ENCODE assay signal across 21 cellular contexts in genomic region chr17:78892520-78892919, GRCh38. TPM values are rescaled to one million over a fixed set of nuclear protein-coding genes. Genes with fewer than 3 reads are reported as not detected.
DNase-seq lines count a peak whose midpoint lies in the region; ATAC-seq and TF ChIP-seq lines count a peak whose summit lies in the region.
"Had no signal": no experiment of that assay in that cellular context is flagged by ENCODE, and none has a peak within 500 bp of the region (broad histone marks: within the 10 kb centered on the region; RNA-seq: fewer than 3 reads in every experiment).

No MANE protein-coding gene starts in this region.

- H3K4me2 ChIP-seq in OCI-LY3 (ENCODE audit: low read length), result peak overlapping the region; percentile 66

- H3K4me1 Mint-ChIP-seq in CD14-positive monocyte, result peaks cover 88% of the 10 kb centered on the region
- peaks cover 56% of the 10 kb centered on the region for H3K4me1 Mint-ChIP-seq in stimulated activated memory B cell treated with anti-CD40 and anti-IgM and Interleukin-4, amounts not matched to agents 10 μg/mL and 1 μg/mL and 100 μg/mL, for 72 hours
- peaks cover 37 to 40% (median 37%) of the 10 kb centered on the region in 3 donors for H3K4me1 Mint-ChIP-seq in T-cell

- H3K36me3 Mint-ChIP-seq in CD14-positive monocyte (peaks cover 53 to 54% of the 10 kb centered on the region in 2 donors), T-cell (no peaks in the 10 kb centered on the region)
- H3K36me3 Mint-ChIP-seq in stimulated activated memory B cell treated with anti-CD40 and anti-IgM and Interleukin-4, amounts not matched to agents 10 μg/mL and 1 μg/mL and 100 μg/mL, for 72 hours, result no peaks in the 10 kb centered on the region

- peaks cover 50% of the 10 kb centered on the region for H3K4me1 ChIP-seq in OCI-LY3 (ENCODE audit: low read length)
- H3K4me1 ChIP-seq: HAP-1 had no signal

- CTCF ChIA-PET in T-cell (lab: Charles Lee), result no interaction called here

- no peaks in the 10 kb centered on the region for H3K27me3 ChIP-seq in OCI-LY3 (ENCODE audit: low read depth, low read length)
- no peaks in the 10 kb centered on the region for H3K27me3 ChIP-seq in layer of hippocampus (ENCODE audit: control insufficient read depth, insufficient read depth, low read length)
- H3K27me3 ChIP-seq: Peyer's patch had no signal

- DNase-seq in CD14-positive monocyte (ENCODE audit: low spot score), result no peak
- no peak for DNase-seq in NCI-H510A (lab: John Stamatoyannopoulos, UW)
- no peak for DNase-seq in T-cell
- DNase-seq in SHP77 (lab: John Stamatoyannopoulos, UW), result no peak
- DNase-seq: activated CD4-positive, alpha-beta T cell treated with anti-CD3 and anti-CD28 coated beads for 36 hours; activated T-cell treated with anti-CD3 and anti-CD28 coated beads, Interleukin-2, amount 50 U/mL, for 4 hours; AML-193; IMR-90; NCI-H1105; NCI-H446 treated with DMSO at 0.1 percent for 48 hours; nephron progenitor cell; Peyer's patch; stimulated activated naive CD4-positive, alpha-beta T cell had no signal

- H4K20me1 ChIP-seq in OCI-LY3 (ENCODE audit: insufficient read depth, low read length), result no peaks in the 10 kb centered on the region

- POLR2A ChIA-PET in T-cell (lab: Charles Lee), result no interaction called here

- H3K9ac ChIP-seq in OCI-LY3 (ENCODE audit: low read length), result peak overlapping the region; percentile 35; the same call in 1 of the 2 replicates

- no peak for ATAC-seq in stimulated activated memory B cell treated with anti-CD40 and anti-IgM and Interleukin-4, amounts not matched to agents 10 μg/mL and 1 μg/mL and 100 μg/mL, for 72 hours
- ATAC-seq in GM18907 (IDR thresholded peaks at IDR 0.05; ENCODE audit: unreplicated experiment) (no peak), T-cell (replicated peaks in 1 of 4) (no peak)
- ATAC-seq: activated CD4-positive, alpha-beta T cell treated with anti-CD3 and anti-CD28 coated beads for 36 hours; activated T-cell treated with anti-CD3 and anti-CD28 coated beads, Interleukin-2, amount 50 U/mL, for 4 hours; left lobe of liver had no signal

- H3K27ac ChIP-seq in OCI-LY3 (ENCODE audit: low read length), result peak overlapping the region; percentile 41; the same call in 1 of the 2 replicates
- H3K27ac ChIP-seq in layer of hippocampus (ENCODE audit: low read depth, low read length), result peak overlapping the region; percentile 97
- H3K27ac ChIP-seq: epithelial cell of prostate had no signal

- TF ChIP-seq CTCF in CD14-positive monocyte (IDR thresholded peaks at IDR 0.05) (no peak), OCI-LY3 (IDR thresholded peaks at IDR 0.05; ENCODE audit: low read depth, low read length) (no peak)

- H3K36me3 ChIP-seq in OCI-LY3 (replicated peaks; ENCODE audit: low read depth, low read length), result no peaks in the 10 kb centered on the region
- H3K36me3 ChIP-seq: HAP-1, Peyer's patch had no signal

- H3K9me3 ChIP-seq in OCI-LY3 (ENCODE audit: insufficient read depth, low read length), result no peaks in the 10 kb centered on the region
- H3K9me3 ChIP-seq: HAP-1, Peyer's patch had no signal

- H3K27ac Mint-ChIP-seq in CD14-positive monocyte (peak overlapping the region; percentile 91 to 99 (median 98)), T-cell (peak overlapping the region in 1 of 2 donors; percentile 34)
- peak overlapping the region; percentile 36 for H3K27ac Mint-ChIP-seq in stimulated activated memory B cell treated with anti-CD40 and anti-IgM and Interleukin-4, amounts not matched to agents 10 μg/mL and 1 μg/mL and 100 μg/mL, for 72 hours
- H3K27ac Mint-ChIP-seq: T-helper 1 cell treated with Interleukin-12 subunit alpha and Interleukin-12 subunit beta and Interleukin-4 antibody, amounts not matched to agents 30 μg/mL and 1 μg/mL, for 36 hours had no signal

- no peaks in the 10 kb centered on the region for H3K79me2 ChIP-seq in OCI-LY3 (ENCODE audit: low read length)

- H3K9me3 Mint-ChIP-seq in CD14-positive monocyte (peaks cover 0 to 3% (median 0%) of the 10 kb centered on the region in 7 donors), T-cell (no peaks in the 10 kb centered on the region)
- H3K9me3 Mint-ChIP-seq in stimulated activated memory B cell treated with anti-CD40 and anti-IgM and Interleukin-4, amounts not matched to agents 10 μg/mL and 1 μg/mL and 100 μg/mL, for 72 hours, result no peaks in the 10 kb centered on the region
- H3K9me3 Mint-ChIP-seq: activated T-cell treated with anti-CD3 and anti-CD28 coated beads, Interleukin-2, amount 50 U/mL, for 4 hours; nephron progenitor cell; T-helper 1 cell treated with Interleukin-12 subunit alpha and Interleukin-12 subunit beta and Interleukin-4 antibody, amounts not matched to agents 30 μg/mL and 1 μg/mL, for 36 hours had no signal

- no peak overlapping the region for H3K4me3 ChIP-seq in OCI-LY3 (ENCODE audit: low read length)
- H3K4me3 ChIP-seq: HAP-1, Peyer's patch had no signal

- peak overlapping the region in 1 of 2 donors; percentile 49 for H3K4me3 Mint-ChIP-seq in CD14-positive monocyte
- no peak overlapping the region for H3K4me3 Mint-ChIP-seq in stimulated activated memory B cell treated with anti-CD40 and anti-IgM and Interleukin-4, amounts not matched to agents 10 μg/mL and 1 μg/mL and 100 μg/mL, for 72 hours
- H3K4me3 Mint-ChIP-seq in T-cell, result no peak overlapping the region
- H3K4me3 Mint-ChIP-seq: activated CD4-positive, alpha-beta T cell treated with anti-CD3 and anti-CD28 coated beads for 36 hours; activated T-cell treated with anti-CD3 and anti-CD28 coated beads, Interleukin-2, amount 50 U/mL, for 4 hours; T-helper 1 cell treated with Interleukin-12 subunit alpha and Interleukin-12 subunit beta and Interleukin-4 antibody, amounts not matched to agents 30 μg/mL and 1 μg/mL, for 36 hours had no signal

- H2AFZ ChIP-seq in OCI-LY3 (ENCODE audit: low read depth, low read length), result peak overlapping the region; percentile 74; the same call in 1 of the 2 replicates

- H3K27me3 Mint-ChIP-seq in CD14-positive monocyte (ENCODE audit: low read depth in 3 of 3) (peaks cover 0 to 2% (median 0%) of the 10 kb centered on the region in 3 donors), T-cell (no peaks in the 10 kb centered on the region)
- no peaks in the 10 kb centered on the region for H3K27me3 Mint-ChIP-seq in stimulated activated memory B cell treated with anti-CD40 and anti-IgM and Interleukin-4, amounts not matched to agents 10 μg/mL and 1 μg/mL and 100 μg/mL, for 72 hours
- H3K27me3 Mint-ChIP-seq: activated CD4-positive, alpha-beta T cell treated with anti-CD3 and anti-CD28 coated beads for 36 hours had no signal

- intact Hi-C loops in CD14-positive monocyte (cut with micrococcal nuclease), result no loop called here

RNA-seq across cellular contexts. Expression of gene CEP295NL, which starts 10.5 kb away (rescaled TPM):
- polyA plus RNA-seq in CD14-positive monocyte, result under 1 TPM in 1 of 2 donors, not detected in 1; 0.38 TPM
- total RNA-seq in T-cell, result 1 to 10 TPM in 2 of 5 donors, under 1 TPM in 3; 0.28 to 3.1 (median 0.41) TPM
- total RNA-seq: activated CD4-positive, alpha-beta T cell treated with anti-CD3 and anti-CD28 coated beads for 36 hours; activated T-cell treated with anti-CD3 and anti-CD28 coated beads, Interleukin-2, amount 50 U/mL, for 4 hours had no signal

RNA-seq across cellular contexts. Expression of gene TIMP2, which starts 32.7 kb away (rescaled TPM):
- polyA plus RNA-seq in CD14-positive monocyte, result 1 to 10 TPM; 4.5 to 6.4 TPM
- 1 to 10 TPM; 5.1 to 6.7 (median 6.5) TPM for total RNA-seq in T-cell

RNA-seq across cellular contexts. Expression of gene USP36, which starts 51.9 kb away (rescaled TPM):
- polyA plus RNA-seq in CD14-positive monocyte, result 1 to 10 TPM; 4.4 to 6.1 TPM
- total RNA-seq in T-cell, result 100 to 1,000 TPM; 132 to 487 (median 143) TPM
